ENCODE assay signal across 13 cellular contexts in genomic region chr3:61315874-61316273, GRCh38.
A peak's percentile ranks its signal among the peaks of the same experiment; 100 is the strongest.
DNase-seq lines count a peak whose midpoint lies in the region; ATAC-seq and TF ChIP-seq lines count a peak whose summit lies in the region.
"Had no signal": no experiment of that assay in that cellular context is flagged by ENCODE, and none has a peak within 500 bp of the region (broad histone marks: within the 10 kb centered on the region; RNA-seq: fewer than 3 reads in every experiment).

No MANE protein-coding gene starts in this region.

- H3K27me3 ChIP-seq in neural progenitor cell: no peaks in the 10 kb centered on the region

- H3K4me3 Mint-ChIP-seq in neural progenitor cell (no peak overlapping the region), osteocyte (ENCODE audit: unreplicated experiment) (no peak overlapping the region)
- no peak overlapping the region for H3K4me3 Mint-ChIP-seq in activated CD4-positive, alpha-beta memory T cell treated with anti-CD3 and anti-CD28 coated beads, Interleukin-2, amount 10 ng/mL, durations not matched to agents 7 days and 5 days
- H3K4me3 Mint-ChIP-seq: CD4-positive, alpha-beta memory T cell had no signal

- no peaks in the 10 kb centered on the region for H3K4me1 ChIP-seq in neural progenitor cell

- H3K4me3 ChIP-seq in GM12865 (ENCODE audit: low read depth, low read length) (no peak overlapping the region), fibroblast of pulmonary artery (replicated peaks; ENCODE audit: low read depth, low read length) (no peak overlapping the region), neural progenitor cell (no peak overlapping the region)

- H3K27ac ChIP-seq in neural progenitor cell: no peak overlapping the region

- CTCF ChIA-PET in activated CD4-positive, alpha-beta memory T cell treated with anti-CD3 and anti-CD28 coated beads, Interleukin-2, amount 10 ng/mL, durations not matched to agents 7 days and 5 days (lab: Charles Lee): no interaction called here

- no peak overlapping the region for H3K9ac ChIP-seq in neural progenitor cell

- peaks cover 2% of the 10 kb centered on the region for H3K27me3 Mint-ChIP-seq in neural progenitor cell (ENCODE audit: insufficient read depth, low read depth)
- H3K27me3 Mint-ChIP-seq in activated CD4-positive, alpha-beta memory T cell treated with anti-CD3 and anti-CD28 coated beads, Interleukin-2, amount 10 ng/mL, durations not matched to agents 7 days and 5 days: peaks cover 5% of the 10 kb centered on the region
- peaks cover 15% of the 10 kb centered on the region for H3K27me3 Mint-ChIP-seq in osteocyte (ENCODE audit: unreplicated experiment)

- no peak for ATAC-seq in GM21576 (IDR thresholded peaks at IDR 0.05; ENCODE audit: unreplicated experiment)

- H3K27ac Mint-ChIP-seq in neural progenitor cell: no peak overlapping the region
- H3K27ac Mint-ChIP-seq in activated CD4-positive, alpha-beta memory T cell treated with anti-CD3 and anti-CD28 coated beads, Interleukin-2, amount 10 ng/mL, durations not matched to agents 7 days and 5 days: no peak overlapping the region
- no peak overlapping the region for H3K27ac Mint-ChIP-seq in osteocyte (ENCODE audit: unreplicated experiment)

- no peak overlapping the region for H2AFZ ChIP-seq in neural progenitor cell (replicated peaks)

- DNase-seq in GM12865 (ENCODE audit: low read depth) (peak; percentile 2), RKO (ENCODE audit: low spot score) (peak; percentile 20), fibroblast of pulmonary artery (ENCODE audit: low read depth) (peak; percentile 2), neural progenitor cell (ENCODE audit: low spot score) (peak; percentile 66), ureter (ENCODE audit: low spot score) (no peak), osteocyte (ENCODE audit: extremely low spot score, unreplicated experiment) (no peak)
- DNase-seq in activated CD4-positive, alpha-beta memory T cell treated with anti-CD3 and anti-CD28 coated beads, Interleukin-2, amount 10 ng/mL, durations not matched to agents 7 days and 5 days: no peak
- DNase-seq: CD4-positive, alpha-beta memory T cell; NCI-H1092; nucleus accumbens; SHP77 treated with DMSO at 0.1 percent for 48 hours; stimulated activated naive CD4-positive, alpha-beta T cell had no signal

- H3K9me3 Mint-ChIP-seq in neural progenitor cell: no peaks in the 10 kb centered on the region
- H3K9me3 Mint-ChIP-seq in activated CD4-positive, alpha-beta memory T cell treated with anti-CD3 and anti-CD28 coated beads, Interleukin-2, amount 10 ng/mL, durations not matched to agents 7 days and 5 days: no peaks in the 10 kb centered on the region
- no peaks in the 10 kb centered on the region for H3K9me3 Mint-ChIP-seq in osteocyte (ENCODE audit: unreplicated experiment)

- peaks cover 7% of the 10 kb centered on the region for H3K4me1 Mint-ChIP-seq in neural progenitor cell
- no peaks in the 10 kb centered on the region for H3K4me1 Mint-ChIP-seq in activated CD4-positive, alpha-beta memory T cell treated with anti-CD3 and anti-CD28 coated beads, Interleukin-2, amount 10 ng/mL, durations not matched to agents 7 days and 5 days
- H3K4me1 Mint-ChIP-seq in osteocyte (ENCODE audit: unreplicated experiment): no peaks in the 10 kb centered on the region
- H3K4me1 Mint-ChIP-seq: CD4-positive, alpha-beta memory T cell had no signal

- H3K36me3 Mint-ChIP-seq in neural progenitor cell (no peaks in the 10 kb centered on the region), osteocyte (ENCODE audit: unreplicated experiment) (no peaks in the 10 kb centered on the region)
- no peaks in the 10 kb centered on the region for H3K36me3 Mint-ChIP-seq in activated CD4-positive, alpha-beta memory T cell treated with anti-CD3 and anti-CD28 coated beads, Interleukin-2, amount 10 ng/mL, durations not matched to agents 7 days and 5 days (ENCODE audit: low read depth)
- H3K36me3 Mint-ChIP-seq: CD4-positive, alpha-beta memory T cell had no signal

- H3K79me2 ChIP-seq in neural progenitor cell (ENCODE audit: low read depth): no peaks in the 10 kb centered on the region

- H4K20me1 ChIP-seq in neural progenitor cell (ENCODE audit: low read depth): no peaks in the 10 kb centered on the region

- H3K9me3 ChIP-seq in neural progenitor cell (ENCODE audit: low read depth): no peaks in the 10 kb centered on the region

- TF ChIP-seq CTCF in GM12865 (IDR thresholded peaks at IDR 0.05; ENCODE audit: insufficient read depth, low read depth, low read length, missing control alignments) (no peak), fibroblast of pulmonary artery (IDR thresholded peaks at IDR 0.05; ENCODE audit: low read length, missing control alignments) (no peak), neural progenitor cell (IDR thresholded peaks at IDR 0.05) (no peak), osteocyte (IDR thresholded peaks at IDR 0.05) (no peak)

- no peak overlapping the region for H3K4me2 ChIP-seq in neural progenitor cell

- no peaks in the 10 kb centered on the region for H3K36me3 ChIP-seq in neural progenitor cell

- no peaks in the 10 kb centered on the region for H3F3A ChIP-seq in neural progenitor cell (ENCODE audit: low read depth)

- POLR2A ChIA-PET in activated CD4-positive, alpha-beta memory T cell treated with anti-CD3 and anti-CD28 coated beads, Interleukin-2, amount 10 ng/mL, durations not matched to agents 7 days and 5 days (lab: Charles Lee): no interaction called here

Comparison
In these comparisons a context has a peak if more than half of its experiments do, and no peak if none do; other contexts are left out.
1. DNase-seq: peak in GM12865 (single experiment), RKO (single experiment), fibroblast of pulmonary artery (single experiment) and neural progenitor cell (single experiment); none in activated CD4-positive, alpha-beta memory T cell treated with anti-CD3 and anti-CD28 coated beads, Interleukin-2, amount 10 ng/mL, durations not matched to agents 7 days and 5 days (single experiment), ureter (single experiment) and osteocyte (single experiment).